ENCODE assay signal across 15 cellular contexts in the genomic region with DNA sequence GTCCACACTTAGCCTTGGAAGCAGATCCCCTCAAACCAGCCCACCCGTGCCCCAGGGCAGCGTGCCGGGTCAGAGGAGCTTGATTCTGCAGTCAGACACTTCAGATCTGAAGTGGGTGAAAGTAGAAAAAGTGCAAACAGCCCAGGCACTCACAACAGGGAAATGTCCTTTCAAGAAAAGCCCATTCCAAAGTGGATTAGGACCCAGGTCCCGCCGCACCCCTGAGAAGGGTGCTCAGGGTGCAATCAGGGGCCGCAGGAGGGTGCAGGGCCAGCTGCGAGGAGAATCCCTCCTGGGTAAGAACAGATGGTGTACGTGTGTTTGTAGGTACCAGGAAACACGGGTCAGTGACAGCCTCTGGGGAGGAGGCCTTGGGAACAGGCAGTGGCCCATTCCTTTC.
"Had no signal": no experiment of that assay in that cellular context is flagged by ENCODE, and none has a peak within 500 bp of the region (broad histone marks: within the 10 kb centered on the region; RNA-seq: fewer than 3 reads in every experiment).

No MANE protein-coding gene starts in this region.

- H3K36me3 Mint-ChIP-seq: activated naive CD8-positive, alpha-beta T cell; memory B cell; natural killer cell had no signal

- H3K27ac Mint-ChIP-seq: activated naive CD8-positive, alpha-beta T cell; activated T-cell treated with anti-CD3 and anti-CD28 coated beads, Interleukin-2, amount 50 U/mL, for 72 hours; endodermal cell; memory B cell; natural killer cell; progenitor cell of endocrine pancreas; stimulated activated naive CD8-positive, alpha-beta T cell treated with anti-CD3 and anti-CD28 coated beads, Interleukin-15, Interleukin-2, amounts not matched to agents 100 ng/mL and 50 ng/mL, for 24 hours had no signal

- ATAC-seq: activated T-cell treated with anti-CD3 and anti-CD28 coated beads, Interleukin-2, amount 50 U/mL, for 72 hours; natural killer cell had no signal

- H3K4me3 Mint-ChIP-seq: activated naive CD8-positive, alpha-beta T cell; activated T-cell treated with anti-CD3 and anti-CD28 coated beads, Interleukin-2, amount 50 U/mL, for 72 hours; endodermal cell; memory B cell; natural killer cell; stimulated activated naive CD8-positive, alpha-beta T cell treated with anti-CD3 and anti-CD28 coated beads, Interleukin-15, Interleukin-2, amounts not matched to agents 100 ng/mL and 50 ng/mL, for 24 hours had no signal

- H3K9me3 Mint-ChIP-seq: activated T-cell treated with anti-CD3 and anti-CD28 coated beads, Interleukin-2, amount 50 U/mL, for 72 hours; endodermal cell; memory B cell; natural killer cell; stimulated activated naive CD8-positive, alpha-beta T cell treated with anti-CD3 and anti-CD28 coated beads, Interleukin-15, Interleukin-2, amounts not matched to agents 100 ng/mL and 50 ng/mL, for 24 hours had no signal

- H3K4me1 Mint-ChIP-seq: endodermal cell had no signal

- DNase-seq: activated CD4-positive, alpha-beta T cell treated with anti-CD3 and anti-CD28 coated beads for 48 hours; activated CD8-positive, alpha-beta memory T cell treated with anti-CD3 and anti-CD28 coated beads, Interleukin-2, amount 50 U/mL, for 48 hours; activated gamma-delta T cell; activated T-cell treated with anti-CD3 and anti-CD28 coated beads, Interleukin-2, amount 50 U/mL, for 72 hours; amniotic stem cell; dorsolateral prefrontal cortex; endodermal cell; heart left ventricle; natural killer cell; stimulated activated CD4-positive, alpha-beta T cell treated with anti-CD3 and anti-CD28 coated beads, Interleukin-4, amount 100 ng/mL, for 4 hours; stimulated activated CD8-positive, alpha-beta memory T cell treated with anti-CD3 and anti-CD28 coated beads, Interleukin-4, amount 100 ng/mL, for 48 hours had no signal
